Comparison of ENCODE assay signal across 13 cellular contexts in genomic region chr15:82918607-82919230, GRCh38.
"Had no signal": no experiment of that assay in that cellular context is flagged by ENCODE, and none has a peak within 500 bp of the region (broad histone marks: within the 10 kb centered on the region; RNA-seq: fewer than 3 reads in every experiment).

No MANE protein-coding gene starts in this region.

- H3K4me3 ChIP-seq: ascending aorta, heart left ventricle, SJSA1 had no signal

- H3K9me3 ChIP-seq: ascending aorta, heart left ventricle, SJSA1 had no signal

- H3K4me1 ChIP-seq: ascending aorta, SJSA1 had no signal

- H3K27me3 ChIP-seq: ascending aorta, heart left ventricle, SJSA1 had no signal

- H3K27ac ChIP-seq: ascending aorta, parathyroid adenoma, SJSA1 had no signal

- DNase-seq: activated CD4-positive, alpha-beta memory T cell treated with anti-CD3 and anti-CD28 coated beads, Interleukin-2, amount 10 ng/mL, durations not matched to agents 7 days and 5 days; activated T-cell treated with anti-CD3 and anti-CD28 coated beads, Interleukin-2, amount 50 U/mL, for 48 hours; cortex of kidney; effector CD8-positive, alpha-beta T cell; mesenchymal stem cell; right cardiac atrium; stimulated activated CD4-positive, alpha-beta T cell treated with anti-CD3 and anti-CD28 coated beads, Interleukin-12 subunit alpha, Interleukin-12 subunit beta, amount 100 ng/mL, for 4 hours; stimulated activated naive CD4-positive, alpha-beta T cell treated with Interleukin-2 at 50 U/mL for 16 hours; T1000 had no signal

- H3K36me3 ChIP-seq: ascending aorta, heart left ventricle, SJSA1 had no signal
